ENCODE assay signal across 15 cellular contexts in the genomic region with DNA sequence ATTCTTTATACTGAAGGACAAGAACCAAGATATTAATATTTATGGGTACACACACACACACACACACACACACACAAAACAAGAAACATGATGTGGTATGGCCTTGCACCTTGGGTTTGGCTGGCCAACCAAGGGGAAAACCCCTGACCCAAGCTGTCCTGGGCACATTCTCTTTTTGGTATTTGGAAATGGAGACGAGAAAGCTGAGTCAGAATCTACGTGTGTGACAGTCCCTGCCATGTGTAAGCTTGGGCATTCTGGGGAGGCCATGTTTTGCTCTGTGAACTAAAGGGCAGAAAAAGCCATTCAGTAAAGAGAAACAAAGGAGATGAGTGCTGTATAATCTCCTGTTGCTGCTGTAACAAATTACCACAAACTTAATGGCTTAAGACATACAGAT. TPM values are rescaled to one million over a fixed set of nuclear protein-coding genes. Genes with fewer than 3 reads are reported as not detected.
DNase-seq lines count a peak whose midpoint lies in the region; ATAC-seq, FAIRE-seq and TF ChIP-seq lines count a peak whose summit lies in the region.
"Had no signal": no experiment of that assay in that cellular context is flagged by ENCODE, and none has a peak within 500 bp of the region (broad histone marks: within the 10 kb centered on the region; RNA-seq: fewer than 3 reads in every experiment).

No MANE protein-coding gene starts in this region.

- H3K4me3 Mint-ChIP-seq in CD8-positive, alpha-beta memory T cell: peak overlapping the region in 4 of 7 donors; percentile 10 to 42 (median 16)

- 46% methylated on average over 2 of the region's 2 CpGs for WGBS in A549 (ENCODE audit: missing lambda C conversion rate)

- H3K36me3 ChIP-seq in CD8-positive, alpha-beta memory T cell (ENCODE audit: insufficient read depth, low read length): no peaks in the 10 kb centered on the region
- H3K36me3 ChIP-seq: BLaER1 had no signal

- FAIRE-seq in A549 (lab: Jason Lieb, UNC) (no peak), TTC549 (lab: Jason Lieb, UNC) (peak; percentile 20), GM19239 (lab: Jason Lieb, UNC) (no peak)
- FAIRE-seq: GM12891 had no signal

- H3K4me2 ChIP-seq in A549: no peak overlapping the region
- H3K4me2 ChIP-seq: BLaER1 had no signal

- CTCF ChIA-PET in A549 (lab: Yijun Ruan, JAX): interaction anchor here (1.1 kb wide), 1 partner anchor 33 kb away, joined by 3 read pairs; no protein-coding TSS in a partner anchor
- CTCF ChIA-PET in CD8-positive, alpha-beta memory T cell (lab: Charles Lee): interaction anchor here (2.2 kb wide), 1 partner anchor 31 kb away, joined by 8 read pairs; no protein-coding TSS in a partner anchor

- peak overlapping the region in 6 of 8 donors; percentile 38 to 84 (median 77) for H3K27ac Mint-ChIP-seq in CD8-positive, alpha-beta memory T cell

- H3K27me3 Mint-ChIP-seq in CD8-positive, alpha-beta memory T cell: peaks cover 0 to 4% of the 10 kb centered on the region in 2 donors

- DNase-seq in A549 (ENCODE audit: low read depth in 1 of 2, low spot score in 1 of 2): no peak
- DNase-seq in CD8-positive, alpha-beta memory T cell: no peak
- peak; percentile 30 for DNase-seq in iris pigment epithelial cell (ENCODE audit: low read depth)
- DNase-seq in GM19239 (ENCODE audit: insufficient read length, low spot score): no peak
- DNase-seq: amygdala, glutamatergic neuron, left cardiac atrium, MM.1S, NCI-H774, psoas muscle had no signal

- no peak overlapping the region for H3K4me3 ChIP-seq in A549
- no peak overlapping the region for H3K4me3 ChIP-seq in CD8-positive, alpha-beta memory T cell (ENCODE audit: low read length)
- H3K4me3 ChIP-seq: BLaER1, psoas muscle had no signal

- no peak for ATAC-seq in A549
- no peak for ATAC-seq in GM19035 (IDR thresholded peaks at IDR 0.05; ENCODE audit: unreplicated experiment)
- no peak for ATAC-seq in HG03432 (IDR thresholded peaks at IDR 0.05; ENCODE audit: unreplicated experiment)
- ATAC-seq: left cardiac atrium, psoas muscle had no signal

- TF ChIP-seq EP300 in A549 (IDR thresholded peaks at IDR 0.05): no peak

- no peak for TF ChIP-seq RAD21 in A549 (conservative IDR thresholded peaks at IDR 0.05 in 1 of 2, IDR thresholded peaks at IDR 0.05 in 1 of 2)

- no peak for TF ChIP-seq POLR2A in A549 (IDR thresholded peaks at IDR 0.05; ENCODE audit: low read length)

- H3K4me1 Mint-ChIP-seq in CD8-positive, alpha-beta memory T cell: peaks cover 60 to 75% (median 68%) of the 10 kb centered on the region in 3 donors

- H3K9me3 ChIP-seq in A549: no peaks in the 10 kb centered on the region
- H3K9me3 ChIP-seq in CD8-positive, alpha-beta memory T cell (ENCODE audit: low read length): no peaks in the 10 kb centered on the region
- H3K9me3 ChIP-seq: BLaER1, psoas muscle had no signal

- H3K27me3 ChIP-seq in CD8-positive, alpha-beta memory T cell (ENCODE audit: insufficient read depth, low read length, poor library complexity, severe bottlenecking): no peaks in the 10 kb centered on the region
- H3K27me3 ChIP-seq: BLaER1 had no signal

- POLR2A ChIA-PET in A549 (lab: Yijun Ruan, JAX): no interaction called here
- POLR2A ChIA-PET in CD8-positive, alpha-beta memory T cell (lab: Charles Lee): interaction anchor here (0.7 to 2.7 kb wide), 2 partner anchors 23 to 36 kb away, joined by 3 to 8 read pairs; a partner anchor contains a TSS

- peaks cover 0 to 2% (median 2%) of the 10 kb centered on the region in 3 donors for H3K36me3 Mint-ChIP-seq in CD8-positive, alpha-beta memory T cell

- peaks cover 61% of the 10 kb centered on the region for H3K4me1 ChIP-seq in A549
- H3K4me1 ChIP-seq in CD8-positive, alpha-beta memory T cell (ENCODE audit: insufficient read depth, low read length): peaks cover 50% of the 10 kb centered on the region
- H3K4me1 ChIP-seq: psoas muscle had no signal

- peaks cover 0 to under 1% (median 0%) of the 10 kb centered on the region in 5 donors for H3K9me3 Mint-ChIP-seq in CD8-positive, alpha-beta memory T cell

- peak overlapping the region; percentile 15 to 79; a peak in 3 of 6 replicates for H3K27ac ChIP-seq in A549
- H3K27ac ChIP-seq in CD8-positive, alpha-beta memory T cell (ENCODE audit: low read depth, low read length): no peak overlapping the region
- H3K27ac ChIP-seq: BLaER1, psoas muscle had no signal

- no peak for TF ChIP-seq CTCF in A549 (IDR thresholded peaks at IDR 0.05)

TF ChIP-seq in A549, 52 proteins besides CTCF, POLR2A, EP300 and RAD21:
- TF ChIP-seq CBX2 (IDR thresholded peaks at IDR 0.05; ENCODE audit: borderline replicate concordance, low read depth) (no peak), RARB (CRISPR knock-in tag; IDR thresholded peaks at IDR 0.05) (no peak), TFCP2L1 (CRISPR knock-in tag; IDR thresholded peaks at IDR 0.05) (no peak), JUN (IDR thresholded peaks at IDR 0.05) (no peak)
- TF ChIP-seq, protein P1, sequence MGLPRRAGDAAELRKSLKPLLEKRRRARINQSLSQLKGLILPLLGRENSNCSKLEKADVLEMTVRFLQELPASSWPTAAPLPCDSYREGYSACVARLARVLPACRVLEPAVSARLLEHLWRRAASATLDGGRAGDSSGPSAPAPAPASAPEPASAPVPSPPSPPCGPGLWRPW (IDR thresholded peaks at IDR 0.05): no peak

RNA-seq across cellular contexts. Expression of a gene that starts 35.6 kb away (rescaled TPM):
- polyA plus RNA-seq in A549 (2011; rRNA removed) (0.74 and 0.79 TPM in 2 replicates), A549 (2017; fragmentation: RNase III; extraction: RNeasy Plus Mini Kit Qiagen cat#74134 plus additional on column Dnase treatment) (0.51 to 1.2 TPM (median 0.55 TPM) in 3 replicates)
- 0.15 and 0.29 TPM in 2 replicates for polyA plus RNA-seq in A549 (2012; cell fraction: cytosol; rRNA removed)
- polyA plus RNA-seq in A549 (2012; cell fraction: nucleus; rRNA removed): 0.05 and 0.13 TPM in 2 replicates
- polyA minus RNA-seq in A549 (2011; rRNA and poly(A)+ RNA removed): 0.19 and 0.21 TPM in 2 replicates
- 10 to 100 TPM; 34.4 to 35.6 TPM for total RNA-seq in CD8-positive, alpha-beta memory T cell
- 289 TPM for polyA plus RNA-seq in CD8-positive, alpha-beta memory T cell

Comparison
In these comparisons a context has a peak if more than half of its experiments do, and no peak if none do; other contexts are left out.
1. RNA of a gene that starts 35.6 kb away (polyA plus RNA-seq): 289 TPM in CD8-positive, alpha-beta memory T cell (single experiment); 0.05 to 1.2 TPM in A549; every median in the first group is over 100 times any median in the second.